Comparison of ENCODE assay signal across 11 cellular contexts in genomic region chr16:31216552-31217530, GRCh38. TPM values are rescaled to one million over a fixed set of nuclear protein-coding genes. Genes with fewer than 3 reads are reported as not detected.
DNase-seq lines count a peak whose midpoint lies in the region; ATAC-seq and TF ChIP-seq lines count a peak whose summit lies in the region.
"Had no signal": no experiment of that assay in that cellular context is flagged by ENCODE, and none has a peak within 500 bp of the region (broad histone marks: within the 10 kb centered on the region; RNA-seq: fewer than 3 reads in every experiment).

Gene PYDC1 (minus strand): TSS chr16:31217135. CDS start chr16:31217028, 107 bp downstream.

- peak within 1 kb of the TSS in 1 of 6 donors; percentile 35 for H3K27ac Mint-ChIP-seq in immature natural killer cell
- H3K27ac Mint-ChIP-seq in stimulated activated naive B cell treated with anti-CD40 and anti-IgM and Interleukin-4, amounts not matched to agents 10 μg/mL and 1 μg/mL and 100 μg/mL, for 72 hours, result no peak within 1 kb of the TSS

- H3K9me3 Mint-ChIP-seq in immature natural killer cell, result no peaks in the 10 kb centered on the region
- no peaks in the 10 kb centered on the region for H3K9me3 Mint-ChIP-seq in stimulated activated naive B cell treated with anti-CD40 and anti-IgM and Interleukin-4, amounts not matched to agents 10 μg/mL and 1 μg/mL and 100 μg/mL, for 72 hours

- DNase-seq in NCI-H1417 (lab: John Stamatoyannopoulos, UW), result peak in 2 of 3 experiments; percentile 26 to 31
- no peak for DNase-seq in NCI-H1417 treated with DMSO at 0.1 percent for 48 hours (lab: John Stamatoyannopoulos, UW)
- DNase-seq in ascending aorta (ENCODE audit: low spot score in 2 of 2), result no peak
- DNase-seq in immature natural killer cell, result peak in 2 of 3 donors; percentile 20 to 30
- no peak for DNase-seq in stimulated activated naive B cell treated with anti-CD40 and anti-IgM and Interleukin-4, amounts not matched to agents 10 μg/mL and 1 μg/mL and 100 μg/mL, for 72 hours
- no peak for DNase-seq in AG20443 (ENCODE audit: low spot score)
- no peak for DNase-seq in activated CD8-positive, alpha-beta memory T cell treated with anti-CD3 and anti-CD28 coated beads for 24 hours
- DNase-seq in NCI-H748 treated with DMSO at 0.1 percent for 48 hours (lab: John Stamatoyannopoulos, UW), result no peak
- DNase-seq: SHP77 treated with DMSO at 0.1 percent for 48 hours had no signal

- TF ChIP-seq CTCF in ascending aorta (IDR thresholded peaks at IDR 0.05), result no peak

- H3K27me3 Mint-ChIP-seq in immature natural killer cell (ENCODE audit: low read depth in 3 of 3), result peaks cover 12 to 19% (median 17%) of the 10 kb centered on the region in 3 donors
- H3K27me3 Mint-ChIP-seq in stimulated activated naive B cell treated with anti-CD40 and anti-IgM and Interleukin-4, amounts not matched to agents 10 μg/mL and 1 μg/mL and 100 μg/mL, for 72 hours, result peaks cover 49 to 77% of the 10 kb centered on the region in 2 donors

- H3K27me3 ChIP-seq in ascending aorta, result peaks cover 3% of the 10 kb centered on the region

- peak within 1 kb of the TSS; percentile 82 to 91 (median 88) for H3K4me3 Mint-ChIP-seq in immature natural killer cell
- H3K4me3 Mint-ChIP-seq in stimulated activated naive B cell treated with anti-CD40 and anti-IgM and Interleukin-4, amounts not matched to agents 10 μg/mL and 1 μg/mL and 100 μg/mL, for 72 hours, result peak within 1 kb of the TSS; percentile 76 to 83

- no peak within 1 kb of the TSS for H3K27ac ChIP-seq in ascending aorta
- H3K27ac ChIP-seq: body of pancreas had no signal

- intact Hi-C loops in ascending aorta (cut with DNase I), result no loop called here

- no peaks in the 10 kb centered on the region for H3K36me3 ChIP-seq in ascending aorta

- H3K9me3 ChIP-seq in ascending aorta, result no peaks in the 10 kb centered on the region
- H3K9me3 ChIP-seq: body of pancreas had no signal

- H3K4me3 ChIP-seq in ascending aorta, result peak within 1 kb of the TSS; percentile 51 to 68

- peak; percentile 30 to 36 for ATAC-seq in stimulated activated naive B cell treated with anti-CD40 and anti-IgM and Interleukin-4, amounts not matched to agents 10 μg/mL and 1 μg/mL and 100 μg/mL, for 72 hours (replicated peaks)

- H3K4me1 Mint-ChIP-seq in immature natural killer cell, result peaks cover 17 to 23% of the 10 kb centered on the region in 2 donors
- peaks cover 18 to 52% of the 10 kb centered on the region in 2 donors for H3K4me1 Mint-ChIP-seq in stimulated activated naive B cell treated with anti-CD40 and anti-IgM and Interleukin-4, amounts not matched to agents 10 μg/mL and 1 μg/mL and 100 μg/mL, for 72 hours

- no peaks in the 10 kb centered on the region for H3K36me3 Mint-ChIP-seq in immature natural killer cell
- H3K36me3 Mint-ChIP-seq in stimulated activated naive B cell treated with anti-CD40 and anti-IgM and Interleukin-4, amounts not matched to agents 10 μg/mL and 1 μg/mL and 100 μg/mL, for 72 hours, result no peaks in the 10 kb centered on the region

- H3K4me1 ChIP-seq in ascending aorta, result peaks cover 13 to 23% of the 10 kb centered on the region in 2 donors

RNA-seq across cellular contexts. Expression of gene PYDC1, which starts in this region (rescaled TPM):
- total RNA-seq in ascending aorta, result not detected
- polyA plus RNA-seq in immature natural killer cell, result not detected
- total RNA-seq: body of pancreas, mesenteric fat pad had no signal

Comparison
In these comparisons a context has a peak if more than half of its experiments do, and no peak if none do; other contexts are left out.
1. DNase-seq: peak in NCI-H1417 (2 of 3); none in NCI-H1417 treated with DMSO at 0.1 percent for 48 hours (single experiment), ascending aorta (0 of 2), stimulated activated naive B cell treated with anti-CD40 and anti-IgM and Interleukin-4, amounts not matched to agents 10 μg/mL and 1 μg/mL and 100 μg/mL, for 72 hours (single experiment), AG20443 (single experiment), activated CD8-positive, alpha-beta memory T cell treated with anti-CD3 and anti-CD28 coated beads for 24 hours (single experiment) and NCI-H748 treated with DMSO at 0.1 percent for 48 hours (single experiment).
2. Peak in DNase-seq in immature natural killer cell; RNA of the gene not detected or under 1 TPM.